Comparison of ENCODE assay signal across 2 cellular contexts in genomic region chrX:153768311-153769157, GRCh38.
TF ChIP-seq lines count a peak whose summit lies in the region.

No MANE protein-coding gene starts in this region.

TF ChIP-seq in IMR-90, 13 proteins besides CTCF, POLR2A, EP300 and RAD21:
- no peak for TF ChIP-seq SMC3 (IDR thresholded peaks at IDR 0.05; ENCODE audit: low read depth, low read length)
TF ChIP-seq in IMR-90: peak in this region for 0.

TF ChIP-seq in H1, 55 proteins besides CTCF, POLR2A, EP300 and RAD21:
- no peak for TF ChIP-seq SIRT6 (IDR thresholded peaks at IDR 0.05; ENCODE audit: low read length)
- no peak for TF ChIP-seq TAF1 (IDR thresholded peaks at IDR 0.05; ENCODE audit: low read depth, low read length)
- TF ChIP-seq NRF1 (IDR thresholded peaks at IDR 0.05; ENCODE audit: low read depth, low read length), result no peak
- TF ChIP-seq CTBP2 (IDR thresholded peaks at IDR 0.05; ENCODE audit: borderline replicate concordance, insufficient read depth, insufficient read length, low read length), result no peak
- TF ChIP-seq E2F6 (IDR thresholded peaks at IDR 0.05), result no peak
- no peak for TF ChIP-seq PHF8 (conservative IDR thresholded peaks at IDR 0.05; ENCODE audit: low read depth, low read length)
- no peak for TF ChIP-seq SP1 (IDR thresholded peaks at IDR 0.05; ENCODE audit: low read depth, low read length)
- TF ChIP-seq SIN3A (conservative IDR thresholded peaks at IDR 0.05 in 1 of 2, IDR thresholded peaks at IDR 0.05 in 1 of 2; ENCODE audit: low read depth in 1 of 2, low read length in 2 of 2), result no peak
- TF ChIP-seq BRCA1 (IDR thresholded peaks at IDR 0.05; ENCODE audit: low read depth, low read length), result no peak
- TF ChIP-seq CREB1 (IDR thresholded peaks at IDR 0.05), result no peak
- TF ChIP-seq GABPA (IDR thresholded peaks at IDR 0.05; ENCODE audit: borderline replicate concordance, insufficient read depth, low read length), result no peak
- no peak for TF ChIP-seq KDM4A (IDR thresholded peaks at IDR 0.05; ENCODE audit: low read depth, low read length, severe bottlenecking)
- TF ChIP-seq ASH2L (IDR thresholded peaks at IDR 0.05; ENCODE audit: low read length), result no peak
- no peak for TF ChIP-seq GTF2F1 (IDR thresholded peaks at IDR 0.05; ENCODE audit: borderline replicate concordance, low read depth, low read length)
